In genomic region chr17:68006797-68007196, GRCh38 we compare ENCODE assay signal across 17 cellular contexts.
"Had no signal": no experiment of that assay in that cellular context is flagged by ENCODE, and none has a peak within 500 bp of the region (broad histone marks: within the 10 kb centered on the region; RNA-seq: fewer than 3 reads in every experiment).

No MANE protein-coding gene starts in this region.

- ATAC-seq: activated CD4-positive, alpha-beta T cell treated with anti-CD3 and anti-CD28 coated beads for 36 hours; natural killer cell; stimulated activated naive CD8-positive, alpha-beta T cell treated with anti-CD3 and anti-CD28 coated beads, Interleukin-15, amount 100 ng/mL, for 72 hours; WTC11 had no signal

- H3K27ac ChIP-seq: SK-N-MC, suprapubic skin, vagina had no signal

- H3K4me1 Mint-ChIP-seq: brain had no signal

- H3K4me1 ChIP-seq: suprapubic skin, vagina had no signal

- DNase-seq: activated CD4-positive, alpha-beta memory T cell treated with anti-CD3 and anti-CD28 coated beads for 36 hours; activated CD4-positive, alpha-beta T cell treated with anti-CD3 and anti-CD28 coated beads for 36 hours; activated naive CD4-positive, alpha-beta T cell; activated naive CD8-positive, alpha-beta T cell treated with anti-CD3 and anti-CD28 coated beads for 36 hours; activated T-cell treated with anti-CD3 and anti-CD28 coated beads for 4 hours; central memory CD4-positive, alpha-beta T cell; cortex of kidney; kidney; mesenchymal stem cell; natural killer cell; stimulated activated naive CD8-positive, alpha-beta T cell treated with anti-CD3 and anti-CD28 coated beads, Interleukin-15, amount 100 ng/mL, for 72 hours had no signal

- H3K27me3 Mint-ChIP-seq: activated CD4-positive, alpha-beta T cell treated with anti-CD3 and anti-CD28 coated beads for 36 hours; stimulated activated naive CD8-positive, alpha-beta T cell treated with anti-CD3 and anti-CD28 coated beads, Interleukin-15, amount 100 ng/mL, for 72 hours had no signal

- H3K36me3 Mint-ChIP-seq: activated CD4-positive, alpha-beta memory T cell treated with anti-CD3 and anti-CD28 coated beads for 36 hours; activated naive CD8-positive, alpha-beta T cell treated with anti-CD3 and anti-CD28 coated beads for 36 hours; brain; natural killer cell; WTC11 had no signal

- H3K4me3 ChIP-seq: SK-N-MC, suprapubic skin, vagina had no signal

- H3K36me3 ChIP-seq: suprapubic skin, vagina had no signal

- H3K9me3 ChIP-seq: suprapubic skin, vagina had no signal

- H3K4me3 Mint-ChIP-seq: activated CD4-positive, alpha-beta memory T cell treated with anti-CD3 and anti-CD28 coated beads for 36 hours; activated CD4-positive, alpha-beta T cell treated with anti-CD3 and anti-CD28 coated beads for 36 hours; activated naive CD8-positive, alpha-beta T cell treated with anti-CD3 and anti-CD28 coated beads for 36 hours; brain; natural killer cell; stimulated activated naive CD8-positive, alpha-beta T cell treated with anti-CD3 and anti-CD28 coated beads, Interleukin-15, amount 100 ng/mL, for 72 hours; T-helper 2 cell treated with Interferon-gamma antibody and Interleukin-4, amounts not matched to agents 5 μg/mL and 100 μg/mL, for 36 hours; WTC11 had no signal

- H3K27ac Mint-ChIP-seq: activated CD4-positive, alpha-beta memory T cell treated with anti-CD3 and anti-CD28 coated beads for 36 hours; activated CD4-positive, alpha-beta T cell treated with anti-CD3 and anti-CD28 coated beads for 36 hours; activated naive CD8-positive, alpha-beta T cell treated with anti-CD3 and anti-CD28 coated beads for 36 hours; brain; natural killer cell; T-helper 2 cell treated with Interferon-gamma antibody and Interleukin-4, amounts not matched to agents 5 μg/mL and 100 μg/mL, for 36 hours; WTC11 had no signal

- H3K9me3 Mint-ChIP-seq: activated CD4-positive, alpha-beta memory T cell treated with anti-CD3 and anti-CD28 coated beads for 36 hours; activated naive CD8-positive, alpha-beta T cell treated with anti-CD3 and anti-CD28 coated beads for 36 hours; natural killer cell; stimulated activated naive CD8-positive, alpha-beta T cell treated with anti-CD3 and anti-CD28 coated beads, Interleukin-15, amount 100 ng/mL, for 72 hours; T-helper 2 cell treated with Interferon-gamma antibody and Interleukin-4, amounts not matched to agents 5 μg/mL and 100 μg/mL, for 36 hours; WTC11 had no signal

- H3K27me3 ChIP-seq: suprapubic skin, vagina had no signal
